ENCODE assay signal across 9 cellular contexts in genomic region chr1:206508130-206508884, GRCh38. TPM values are rescaled to one million over a fixed set of nuclear protein-coding genes. Genes with fewer than 3 reads are reported as not detected.
DNase-seq lines count a peak whose midpoint lies in the region; ATAC-seq and TF ChIP-seq lines count a peak whose summit lies in the region.
"Had no signal": no experiment of that assay in that cellular context is flagged by ENCODE, and none has a peak within 500 bp of the region (broad histone marks: within the 10 kb centered on the region; RNA-seq: fewer than 3 reads in every experiment).

No MANE protein-coding gene starts in this region.

- H3K9ac ChIP-seq in iPS-18a (ENCODE audit: low read length) (no peak overlapping the region), smooth muscle cell (ENCODE audit: low read depth) (no peak overlapping the region)

- no peak overlapping the region for H3K27ac Mint-ChIP-seq in HFFc6
- no peak overlapping the region for H3K27ac Mint-ChIP-seq in activated naive CD8-positive, alpha-beta T cell

- ATAC-seq in GM21526 (IDR thresholded peaks at IDR 0.05; ENCODE audit: low FRiP score, unreplicated experiment): no peak
- no peak for ATAC-seq in GM21576 (IDR thresholded peaks at IDR 0.05; ENCODE audit: unreplicated experiment)

- peaks cover 59% of the 10 kb centered on the region for H3K4me1 Mint-ChIP-seq in HFFc6 (ENCODE audit: low read depth)
- peaks cover 42% of the 10 kb centered on the region for H3K4me1 Mint-ChIP-seq in activated naive CD8-positive, alpha-beta T cell (ENCODE audit: low read depth)

- peaks cover 74% of the 10 kb centered on the region for H3K27me3 ChIP-seq in iPS-18a (ENCODE audit: control insufficient read depth, insufficient read depth, low read length)
- no peaks in the 10 kb centered on the region for H3K27me3 ChIP-seq in smooth muscle cell (ENCODE audit: low read depth)
- peaks cover 80% of the 10 kb centered on the region for H3K27me3 ChIP-seq in BE2C

- H2AFZ ChIP-seq in smooth muscle cell (ENCODE audit: low read depth): no peak overlapping the region

- H3K4me3 Mint-ChIP-seq in HFFc6: peak overlapping the region; percentile 69
- H3K4me3 Mint-ChIP-seq in activated naive CD8-positive, alpha-beta T cell: peak overlapping the region; percentile 76

- no peaks in the 10 kb centered on the region for H3K36me3 Mint-ChIP-seq in HFFc6 (ENCODE audit: low read depth)
- H3K36me3 Mint-ChIP-seq in activated naive CD8-positive, alpha-beta T cell: no peaks in the 10 kb centered on the region

- H3K27ac ChIP-seq in iPS-18a (ENCODE audit: low read length) (no peak overlapping the region), smooth muscle cell (ENCODE audit: low read depth) (no peak overlapping the region)

- WGBS in smooth muscle cell (ENCODE audit: low lambda C conversion rate): 54% methylated on average over 14 of the region's 15 CpGs

- peak overlapping the region; percentile 53 for H3K4me3 ChIP-seq in iPS-18a (ENCODE audit: low read length)
- peak overlapping the region; percentile 62 for H3K4me3 ChIP-seq in smooth muscle cell
- H3K4me3 ChIP-seq in BE2C (ENCODE audit: low read depth, low read length): no peak overlapping the region

- no peak for DNase-seq in HFFc6
- no peak for DNase-seq in smooth muscle cell (lab: John Stamatoyannopoulos, UW; ENCODE audit: unreplicated experiment)
- no peak for DNase-seq in NCI-H526 (lab: John Stamatoyannopoulos, UW)
- no peak for DNase-seq in BE2C
- DNase-seq: NCI-H2171 had no signal

- H3K4me1 ChIP-seq in iPS-18a (ENCODE audit: control insufficient read depth, low read depth, low read length): peaks cover 11% of the 10 kb centered on the region
- H3K4me1 ChIP-seq in smooth muscle cell (ENCODE audit: low read depth): peaks cover 14% of the 10 kb centered on the region
- no peaks in the 10 kb centered on the region for H3K4me1 ChIP-seq in BE2C

- peaks cover 5% of the 10 kb centered on the region for H3K27me3 Mint-ChIP-seq in HFFc6 (ENCODE audit: insufficient read depth)
- H3K27me3 Mint-ChIP-seq in activated naive CD8-positive, alpha-beta T cell: peaks cover 19% of the 10 kb centered on the region

- H3K4me2 ChIP-seq in smooth muscle cell: peak overlapping the region; percentile 95

- no peaks in the 10 kb centered on the region for H4K20me1 ChIP-seq in smooth muscle cell (ENCODE audit: low read depth)

- peaks cover 18% of the 10 kb centered on the region for H3F3A ChIP-seq in smooth muscle cell (ENCODE audit: low read depth)

- no peaks in the 10 kb centered on the region for H3K36me3 ChIP-seq in iPS-18a (ENCODE audit: control insufficient read depth, low read depth, low read length)
- H3K36me3 ChIP-seq in smooth muscle cell (ENCODE audit: low read depth): no peaks in the 10 kb centered on the region
- no peaks in the 10 kb centered on the region for H3K36me3 ChIP-seq in BE2C

- TF ChIP-seq CTCF in HFFc6 (IDR thresholded peaks at IDR 0.05) (no peak), smooth muscle cell (IDR thresholded peaks at IDR 0.05; ENCODE audit: borderline replicate concordance, insufficient read depth, poor library complexity, severe bottlenecking) (no peak), BE2C (IDR thresholded peaks at IDR 0.05; ENCODE audit: low read depth, low read length) (no peak)

- H3K79me2 ChIP-seq in smooth muscle cell (ENCODE audit: low read depth): no peaks in the 10 kb centered on the region

- H3K9me3 Mint-ChIP-seq in HFFc6: no peaks in the 10 kb centered on the region
- no peaks in the 10 kb centered on the region for H3K9me3 Mint-ChIP-seq in activated naive CD8-positive, alpha-beta T cell (ENCODE audit: low read depth)

- H3K9me3 ChIP-seq in iPS-18a (ENCODE audit: control insufficient read depth, low read depth, low read length) (no peaks in the 10 kb centered on the region), smooth muscle cell (replicated peaks; ENCODE audit: low read depth) (no peaks in the 10 kb centered on the region), BE2C (no peaks in the 10 kb centered on the region)

RNA-seq across cellular contexts. Expression of gene RASSF5, which starts 1.0 kb away (rescaled TPM):
- 1 to 10 TPM in 2 of 6 experiments, under 1 TPM in 4; 0.52 to 1.1 (median 0.82) TPM for total RNA-seq in HFFc6 (2021; fragmentation: NEBNext Ultra II Directional; extraction: Animal tissue kit (Norgen Biotek cat#: 25700))
- total RNA-seq in smooth muscle cell: 1.3 and 2.6 TPM in 2 replicates
- polyA plus RNA-seq in smooth muscle cell: 1.6 and 3.3 TPM in 2 replicates
- 1.3 TPM for polyA plus RNA-seq in BE2C (2012; ENCODE audit: insufficient read depth, insufficient read length, low read depth)

RNA-seq across cellular contexts. Expression of gene IKBKE, which starts 38.0 kb away (rescaled TPM):
- total RNA-seq in HFFc6 (2021; fragmentation: NEBNext Ultra II Directional; extraction: Animal tissue kit (Norgen Biotek cat#: 25700)): 10 to 100 TPM; 15.1 to 19.6 (median 17.1) TPM
- 4.0 and 6.2 TPM in 2 replicates for total RNA-seq in smooth muscle cell
- 8.5 and 9.7 TPM in 2 replicates for polyA plus RNA-seq in smooth muscle cell
- not detected for polyA plus RNA-seq in BE2C (2012; ENCODE audit: insufficient read depth, insufficient read length, low read depth)
